Comparison of ENCODE assay signal across 11 cellular contexts in the genomic region with DNA sequence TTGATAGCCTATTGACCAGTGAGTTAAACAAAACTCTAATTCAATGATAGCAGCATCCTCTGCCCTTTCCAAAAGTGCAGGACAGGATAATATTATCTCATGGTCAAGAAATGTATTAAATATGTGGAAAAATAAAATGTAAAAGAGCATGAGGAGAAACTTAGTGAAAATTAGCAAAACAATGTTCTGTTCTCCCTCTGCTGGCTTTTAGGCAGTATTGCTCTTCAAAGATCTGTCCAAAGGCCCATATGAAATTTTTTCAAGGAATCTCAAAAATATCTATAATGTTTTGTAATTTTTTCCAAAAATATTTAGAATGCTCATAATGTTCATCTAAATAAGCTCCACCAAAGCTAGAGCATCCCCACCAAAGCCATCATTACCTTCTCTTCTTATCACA. TPM values are rescaled to one million over a fixed set of nuclear protein-coding genes. Genes with fewer than 3 reads are reported as not detected.
DNase-seq lines count a peak whose midpoint lies in the region; ATAC-seq, FAIRE-seq and TF ChIP-seq lines count a peak whose summit lies in the region.
"Had no signal": no experiment of that assay in that cellular context is flagged by ENCODE, and none has a peak within 500 bp of the region (broad histone marks: within the 10 kb centered on the region; RNA-seq: fewer than 3 reads in every experiment).

No MANE protein-coding gene starts in this region.

- no peaks in the 10 kb centered on the region for H3K27me3 ChIP-seq in DOHH2 (ENCODE audit: control insufficient read depth, low read length)
- no peaks in the 10 kb centered on the region for H3K27me3 ChIP-seq in Loucy (ENCODE audit: insufficient read depth, low read length, poor library complexity, severe bottlenecking)
- peaks cover 0 to 6% (median 1%) of the 10 kb centered on the region in 3 donors for H3K27me3 ChIP-seq in psoas muscle (ENCODE audit: insufficient read depth in 3 of 3, low read length in 2 of 3)
- H3K27me3 ChIP-seq: Peyer's patch had no signal

- DNase-seq in choroid plexus epithelial cell (ENCODE audit: low read depth) (peak; percentile 56), neural crest cell (ENCODE audit: low read depth, low spot score) (no peak), psoas muscle (no peak), amniotic stem cell (lab: John Stamatoyannopoulos, UW) (no peak), GM12891 (ENCODE audit: insufficient read length, low spot score) (no peak), NCI-H1694 treated with DMSO at 0.1 percent for 48 hours (lab: John Stamatoyannopoulos, UW) (no peak)
- DNase-seq: Peyer's patch had no signal

- H3K4me1 ChIP-seq in DOHH2 (ENCODE audit: control insufficient read depth, low read length) (0 out of 2 replicates have a peak, but pooled peaks cover 3% of the 10 kb centered on the region), Loucy (ENCODE audit: insufficient read depth, low read length, poor library complexity, severe bottlenecking) (peaks cover 26% of the 10 kb centered on the region), psoas muscle (no peaks in the 10 kb centered on the region)
- H3K4me1 ChIP-seq: Peyer's patch had no signal

- H3K9ac ChIP-seq in Loucy (ENCODE audit: low read depth, low read length, poor library complexity, severe bottlenecking): no peak overlapping the region

- H3K27ac ChIP-seq in DOHH2 (ENCODE audit: low read depth, low read length) (no peak overlapping the region), psoas muscle (no peak overlapping the region)
- H3K27ac ChIP-seq: coronary artery, Peyer's patch had no signal

- no peaks in the 10 kb centered on the region for H3K4me1 Mint-ChIP-seq in neural crest cell

- H3K9me3 ChIP-seq in DOHH2 (ENCODE audit: control insufficient read depth, insufficient read depth, low read length) (no peaks in the 10 kb centered on the region), Loucy (ENCODE audit: insufficient read depth, low read depth, low read length) (peaks cover 12% of the 10 kb centered on the region), psoas muscle (no peaks in the 10 kb centered on the region)
- H3K9me3 ChIP-seq: Peyer's patch had no signal

- intact Hi-C loops in psoas muscle (cut with DNase I): no loop called here

- no peak overlapping the region for H3K27ac Mint-ChIP-seq in neural crest cell (ENCODE audit: unreplicated experiment)
- H3K27ac Mint-ChIP-seq: IgD-negative memory B cell had no signal

- H3K79me2 ChIP-seq in DOHH2 (ENCODE audit: control insufficient read depth, low read length) (no peaks in the 10 kb centered on the region), Loucy (ENCODE audit: insufficient read depth, low read length) (no peaks in the 10 kb centered on the region)

- no peak for FAIRE-seq in GM12891 (lab: Jason Lieb, UNC)

- no peak overlapping the region for H3K4me3 ChIP-seq in DOHH2 (ENCODE audit: low read length)
- H3K4me3 ChIP-seq in Loucy (ENCODE audit: low read length, poor library complexity, severe bottlenecking): no peak overlapping the region
- no peak overlapping the region for H3K4me3 ChIP-seq in choroid plexus epithelial cell (ENCODE audit: low read depth, low read length)
- H3K4me3 ChIP-seq in psoas muscle: no peak overlapping the region
- H3K4me3 ChIP-seq: coronary artery, Peyer's patch had no signal

- no peak for TF ChIP-seq POLR2A in GM12891 (IDR thresholded peaks at IDR 0.05; ENCODE audit: low read depth, low read length)

- H3K4me2 ChIP-seq in DOHH2 (ENCODE audit: low read length): no peak overlapping the region
- no peak overlapping the region for H3K4me2 ChIP-seq in Loucy (ENCODE audit: low read depth, low read length, poor library complexity, severe bottlenecking)

- no peaks in the 10 kb centered on the region for H3F3A ChIP-seq in DOHH2 (ENCODE audit: control insufficient read depth, insufficient read depth)
- no peaks in the 10 kb centered on the region for H3F3A ChIP-seq in Loucy (ENCODE audit: low read depth)

- no peak for ATAC-seq in psoas muscle

- H4K20me1 ChIP-seq in DOHH2 (ENCODE audit: control insufficient read depth, insufficient read depth, low read depth, low read length) (no peaks in the 10 kb centered on the region), Loucy (ENCODE audit: insufficient read depth, low read length, poor library complexity, severe bottlenecking) (no peaks in the 10 kb centered on the region)

- H2AFZ ChIP-seq in Loucy (ENCODE audit: low read length): no peak overlapping the region

- TF ChIP-seq CTCF in DOHH2 (IDR thresholded peaks at IDR 0.05; ENCODE audit: low read depth, low read length, poor library complexity, severe bottlenecking) (peak; percentile 27), Loucy (conservative IDR thresholded peaks at IDR 0.05; ENCODE audit: low read length) (peak; percentile 79), choroid plexus epithelial cell (conservative IDR thresholded peaks at IDR 0.05; ENCODE audit: low read depth, low read length) (peak; percentile 66), neural crest cell (conservative IDR thresholded peaks at IDR 0.05) (peak; percentile 74), psoas muscle (IDR thresholded peaks at IDR 0.05) (no peak)

- H3K9me3 Mint-ChIP-seq in neural crest cell: peaks cover 5% of the 10 kb centered on the region

- no peak overlapping the region for H3K4me3 Mint-ChIP-seq in neural crest cell
- H3K4me3 Mint-ChIP-seq: IgD-negative memory B cell had no signal

- peaks cover 35% of the 10 kb centered on the region for H3K27me3 Mint-ChIP-seq in neural crest cell (ENCODE audit: low read depth)

- H3K36me3 ChIP-seq in DOHH2 (ENCODE audit: control insufficient read depth, low read length) (no peaks in the 10 kb centered on the region), Loucy (ENCODE audit: insufficient read depth, low read length) (no peaks in the 10 kb centered on the region), psoas muscle (ENCODE audit: insufficient read depth in 1 of 2, low read depth in 1 of 2) (no peaks in the 10 kb centered on the region)
- H3K36me3 ChIP-seq: Peyer's patch had no signal

- H3K36me3 Mint-ChIP-seq in neural crest cell (ENCODE audit: low read depth): peaks cover 4% of the 10 kb centered on the region

- H3K9me2 ChIP-seq in DOHH2 (replicated peaks; ENCODE audit: control insufficient read depth, low read length): no peaks in the 10 kb centered on the region
- no peaks in the 10 kb centered on the region for H3K9me2 ChIP-seq in Loucy (replicated peaks; ENCODE audit: low read depth, low read length)

TF ChIP-seq in GM12891, 5 proteins besides CTCF, POLR2A, EP300 and RAD21:
- TF ChIP-seq SPI1 (IDR thresholded peaks at IDR 0.05; ENCODE audit: low read depth, low read length) (no peak), TAF1 (IDR thresholded peaks at IDR 0.05; ENCODE audit: low read depth, low read length) (no peak), POLR2AphosphoS5 (IDR thresholded peaks at IDR 0.05; ENCODE audit: low read depth, low read length) (no peak), POU2F2 (IDR thresholded peaks at IDR 0.05; ENCODE audit: low read depth, low read length) (no peak), PAX5 (IDR thresholded peaks at IDR 0.05; ENCODE audit: insufficient read depth, low read length, severe bottlenecking) (no peak)

RNA-seq across cellular contexts. Expression of gene ARL14EP, which starts 8.3 kb away (rescaled TPM):
- total RNA-seq in neural crest cell: 25.1 and 28.9 TPM in 2 replicates
- total RNA-seq in psoas muscle: 10 to 100 TPM; 23.4 to 27.4 (median 26.5) TPM
- polyA plus RNA-seq in psoas muscle: 10 to 100 TPM in 2 of 3 donors, 1 to 10 TPM in 1; 8.1 to 21.8 (median 14.3) TPM
- polyA plus RNA-seq in GM12891 (2012; ENCODE audit: low read depth, missing spikeins): 22.0 TPM
